In the genomic region with DNA sequence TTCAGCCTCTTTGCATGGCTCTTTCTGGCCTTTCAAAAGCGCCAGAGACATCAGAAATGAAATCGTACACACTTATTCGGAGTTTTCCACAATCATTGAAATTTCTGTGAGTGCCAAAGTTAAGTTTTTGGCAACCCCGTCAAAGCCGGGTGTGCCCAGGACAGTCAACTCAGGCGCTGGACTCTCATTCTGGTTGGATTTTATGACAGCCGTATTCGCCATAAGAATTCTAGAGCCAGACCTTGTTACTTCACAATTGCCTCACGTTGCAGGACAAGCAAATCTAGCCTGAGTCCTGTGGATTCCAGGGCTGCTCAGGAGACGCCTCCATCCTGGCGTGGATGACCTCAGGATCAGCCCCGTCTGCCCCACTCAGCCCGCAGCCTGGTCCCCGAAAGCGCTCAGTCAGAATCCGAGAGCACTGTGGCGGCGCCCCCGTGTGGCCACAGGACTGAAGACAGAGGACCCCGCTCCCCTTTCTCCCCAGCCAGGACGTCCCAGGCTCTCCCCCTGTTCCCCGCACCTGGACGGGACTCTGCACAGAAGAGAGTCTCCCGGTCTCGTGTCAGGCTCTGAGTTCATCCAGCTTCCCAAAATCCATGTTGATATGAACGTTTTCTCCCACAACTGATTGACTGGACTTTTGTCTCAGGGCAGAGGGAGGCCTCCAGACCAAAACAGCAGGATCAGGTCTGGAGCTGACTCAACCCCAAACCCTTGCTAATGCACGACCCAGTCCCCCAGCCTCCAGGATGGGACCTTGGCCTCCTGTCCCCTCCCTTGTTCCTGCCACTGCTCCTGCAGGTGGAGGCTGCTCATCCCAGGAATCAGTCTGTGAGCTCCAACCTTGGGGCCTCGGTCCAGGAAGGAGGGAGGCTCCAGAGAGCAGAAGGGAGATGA, we compare ENCODE assay signal across 8 cellular contexts. TPM values are rescaled to one million over a fixed set of nuclear protein-coding genes. Genes with fewer than 3 reads are reported as not detected.
DNase-seq lines count a peak whose midpoint lies in the region; FAIRE-seq and TF ChIP-seq lines count a peak whose summit lies in the region.

No MANE protein-coding gene starts in this region.

- H3K9ac ChIP-seq in endothelial cell of umbilical vein (replicated peaks; ENCODE audit: extremely low read depth, insufficient read depth, low read length), result no peak overlapping the region

- peaks cover 2% of the 10 kb centered on the region for H3K9me3 ChIP-seq in endothelial cell of umbilical vein (replicated peaks; ENCODE audit: control insufficient read depth, insufficient read depth, low read length)

- peaks cover 6% of the 10 kb centered on the region for H3K9me3 Mint-ChIP-seq in activated CD4-positive, alpha-beta memory T cell treated with anti-CD3 and anti-CD28 coated beads, Interleukin-2, amount 10 ng/mL, durations not matched to agents 7 days and 5 days
- peaks cover 20% of the 10 kb centered on the region for H3K9me3 Mint-ChIP-seq in mesothelial cell of epicardium

- TF ChIP-seq CTCF in endothelial cell of umbilical vein (IDR thresholded peaks at IDR 0.05; ENCODE audit: extremely low read depth in 1 of 2, insufficient read depth in 1 of 2, low read depth in 1 of 2, low read length in 2 of 2) (peak; percentile 85 to 90), mesothelial cell of epicardium (IDR thresholded peaks at IDR 0.05; ENCODE audit: unreplicated experiment) (peak; percentile 65)

- H2AFZ ChIP-seq in endothelial cell of umbilical vein (ENCODE audit: low read depth, low read length), result peak overlapping the region; percentile 37

- TF ChIP-seq POLR2A in endothelial cell of umbilical vein (IDR thresholded peaks at IDR 0.05; ENCODE audit: low read depth, low read length), result no peak

- H3K4me1 ChIP-seq in endothelial cell of umbilical vein (ENCODE audit: control insufficient read depth, extremely low read depth, insufficient read depth, low read length), result no peaks in the 10 kb centered on the region

- dilution Hi-C loops in endothelial cell of umbilical vein (cut with MboI; ENCODE audit: extremely low pct_ligation_motif_present, low sequenced_read_pairs), result no loop called here

- no peak overlapping the region for H3K4me2 ChIP-seq in endothelial cell of umbilical vein (ENCODE audit: insufficient read depth, low read length)

- peaks cover 22 to 40% of the 10 kb centered on the region in 2 experiments for H3K27me3 ChIP-seq in endothelial cell of umbilical vein (ENCODE audit: control insufficient read depth in 2 of 2, insufficient read depth in 2 of 2, low read length in 2 of 2)

- peak; percentile 40 to 80 (median 72) for DNase-seq in stimulated activated naive CD4-positive, alpha-beta T cell (lab: John Stamatoyannopoulos, UW)
- no peak for DNase-seq in stimulated activated naive CD4-positive, alpha-beta T cell treated with Interleukin-2 at 50 U/mL for 16 hours (lab: John Stamatoyannopoulos, UW)
- DNase-seq in NCI-H1105 treated with DMSO at 0.1 percent for 48 hours (lab: John Stamatoyannopoulos, UW) (peak; percentile 14), endothelial cell of umbilical vein (ENCODE audit: low read depth, low spot score) (peak; percentile 56), mesothelial cell of epicardium (ENCODE audit: low spot score in 2 of 2, unreplicated experiment in 2 of 2) (peak; percentile 65 to 82), NCI-H2107 treated with DMSO at 0.1 percent for 48 hours (lab: John Stamatoyannopoulos, UW; ENCODE audit: unreplicated experiment) (no peak)
- DNase-seq in activated CD4-positive, alpha-beta memory T cell treated with anti-CD3 and anti-CD28 coated beads, Interleukin-2, amount 10 ng/mL, durations not matched to agents 7 days and 5 days, result peak; percentile 82
- peak; percentile 95 for DNase-seq in stimulated activated CD8-positive, alpha-beta memory T cell treated with anti-CD3 and anti-CD28 coated beads, Interleukin-4, amount 100 ng/mL, for 48 hours

- BruUV-seq in endothelial cell of umbilical vein (replicated peaks; lab: Mats Ljungman, UMichigan), result no TSS peak

- H3K4me3 Mint-ChIP-seq in activated CD4-positive, alpha-beta memory T cell treated with anti-CD3 and anti-CD28 coated beads, Interleukin-2, amount 10 ng/mL, durations not matched to agents 7 days and 5 days, result no peak overlapping the region
- no peak overlapping the region for H3K4me3 Mint-ChIP-seq in mesothelial cell of epicardium

- intact Hi-C loops in endothelial cell of umbilical vein (cut with micrococcal nuclease), result loop anchor here (1.0 to 5.0 kb wide), 3 partner anchors 42 to 304 kb away; partner anchors contain the start of gene PSORS1C2

- peaks cover 5% of the 10 kb centered on the region for H3K36me3 Mint-ChIP-seq in activated CD4-positive, alpha-beta memory T cell treated with anti-CD3 and anti-CD28 coated beads, Interleukin-2, amount 10 ng/mL, durations not matched to agents 7 days and 5 days (ENCODE audit: low read depth)
- H3K36me3 Mint-ChIP-seq in mesothelial cell of epicardium, result no peaks in the 10 kb centered on the region

- no peak overlapping the region for H3K27ac ChIP-seq in endothelial cell of umbilical vein (ENCODE audit: insufficient read depth, low read depth, low read length)

- POLR2A ChIA-PET in activated CD4-positive, alpha-beta memory T cell treated with anti-CD3 and anti-CD28 coated beads, Interleukin-2, amount 10 ng/mL, durations not matched to agents 7 days and 5 days (lab: Charles Lee), result interaction anchor here (0.7 to 1.3 kb wide), 2 partner anchors 41 to 56 kb away, joined by 3 to 9 read pairs; partner anchors contain the start of gene MICB
- POLR2A ChIA-PET in endothelial cell of umbilical vein (lab: Charles Lee), result no interaction called here

- peaks cover 67% of the 10 kb centered on the region for H3K27me3 Mint-ChIP-seq in activated CD4-positive, alpha-beta memory T cell treated with anti-CD3 and anti-CD28 coated beads, Interleukin-2, amount 10 ng/mL, durations not matched to agents 7 days and 5 days
- H3K27me3 Mint-ChIP-seq in mesothelial cell of epicardium (ENCODE audit: low read depth), result peaks cover 66% of the 10 kb centered on the region

- H3K9me1 ChIP-seq in endothelial cell of umbilical vein (replicated peaks; ENCODE audit: control insufficient read depth, extremely low read depth, insufficient read depth, low read length), result no peaks in the 10 kb centered on the region

- FAIRE-seq in endothelial cell of umbilical vein (lab: Jason Lieb, UNC), result peak; percentile 67

- H3K36me3 ChIP-seq in endothelial cell of umbilical vein (ENCODE audit: control insufficient read depth in 2 of 2, extremely low read depth in 1 of 2, insufficient read depth in 2 of 2, low read length in 2 of 2), result no peaks in the 10 kb centered on the region

- H3K4me1 Mint-ChIP-seq in activated CD4-positive, alpha-beta memory T cell treated with anti-CD3 and anti-CD28 coated beads, Interleukin-2, amount 10 ng/mL, durations not matched to agents 7 days and 5 days, result peaks cover 5% of the 10 kb centered on the region
- H3K4me1 Mint-ChIP-seq in mesothelial cell of epicardium, result no peaks in the 10 kb centered on the region

- H3K27ac Mint-ChIP-seq in activated CD4-positive, alpha-beta memory T cell treated with anti-CD3 and anti-CD28 coated beads, Interleukin-2, amount 10 ng/mL, durations not matched to agents 7 days and 5 days, result no peak overlapping the region
- no peak overlapping the region for H3K27ac Mint-ChIP-seq in mesothelial cell of epicardium

- CTCF ChIA-PET in activated CD4-positive, alpha-beta memory T cell treated with anti-CD3 and anti-CD28 coated beads, Interleukin-2, amount 10 ng/mL, durations not matched to agents 7 days and 5 days (lab: Charles Lee), result interaction anchor here (0.7 to 2.2 kb wide), 14 partner anchors 10 to 826 kb away, joined by 3 to 46 read pairs (median 4); partner anchors contain the start of gene MICA
- CTCF ChIA-PET in endothelial cell of umbilical vein (lab: Charles Lee), result interaction anchor here (1.1 to 2.6 kb wide), 11 partner anchors 10 to 75 kb away, joined by 3 to 84 read pairs (median 4); partner anchors contain the start of gene MICA

- no peaks in the 10 kb centered on the region for H3K79me2 ChIP-seq in endothelial cell of umbilical vein (ENCODE audit: control insufficient read depth, insufficient read depth, low read length)

- H4K20me1 ChIP-seq in endothelial cell of umbilical vein (replicated peaks; ENCODE audit: control insufficient read depth, extremely low read depth, insufficient read depth, low read length), result no peaks in the 10 kb centered on the region

- H3K4me3 ChIP-seq in endothelial cell of umbilical vein (replicated peaks in 1 of 3; ENCODE audit: insufficient read depth in 1 of 3, low read depth in 1 of 3, low read length in 3 of 3), result no peak overlapping the region

TF ChIP-seq in endothelial cell of umbilical vein, 7 proteins besides CTCF, POLR2A, EP300 and RAD21 (continues in another document):
- TF ChIP-seq POLR2AphosphoS5 (IDR thresholded peaks at IDR 0.05; ENCODE audit: insufficient read depth, low read depth, low read length), result no peak
- TF ChIP-seq MYC (IDR thresholded peaks at IDR 0.05; ENCODE audit: low read depth, low read length), result no peak
- TF ChIP-seq JUN (IDR thresholded peaks at IDR 0.05; ENCODE audit: borderline replicate concordance, insufficient read depth, insufficient read length, low read depth), result no peak

RNA-seq across cellular contexts. Expression of gene MICA, which starts 38.2 kb away (rescaled TPM):
- total RNA-seq in activated CD4-positive, alpha-beta memory T cell treated with anti-CD3 and anti-CD28 coated beads, Interleukin-2, amount 10 ng/mL, durations not matched to agents 7 days and 5 days, result 10 to 100 TPM; 12.0 to 12.3 TPM
- 42.5 and 45.2 TPM in 2 replicates for total RNA-seq in endothelial cell of umbilical vein
- 99.3 and 101 TPM in 2 replicates for polyA plus RNA-seq in endothelial cell of umbilical vein
- polyA plus RNA-seq in endothelial cell of umbilical vein (2011; cell fraction: cytosol; rRNA removed), result 90.1 and 96.4 TPM in 2 replicates
- 78.3 and 83.9 TPM in 2 replicates for polyA plus RNA-seq in endothelial cell of umbilical vein (2011; cell fraction: nucleus; rRNA removed)
- 63.2 and 84.8 TPM in 2 replicates for polyA plus RNA-seq in endothelial cell of umbilical vein (2012)
- 78.6 and 95.4 TPM in 2 replicates for polyA minus RNA-seq in endothelial cell of umbilical vein
- polyA minus RNA-seq in endothelial cell of umbilical vein (2011; cell fraction: cytosol; rRNA and poly(A)+ RNA removed), result 19.3 TPM
- 17.1 and 21.6 TPM in 2 replicates for polyA minus RNA-seq in endothelial cell of umbilical vein (2011; cell fraction: nucleus; rRNA and poly(A)+ RNA removed)
- 14.1 to 16.1 TPM (median 15.5 TPM) in 3 replicates for total RNA-seq in mesothelial cell of epicardium

RNA-seq across cellular contexts. Expression of gene MICB, which starts 56.3 kb away (rescaled TPM):
- total RNA-seq in activated CD4-positive, alpha-beta memory T cell treated with anti-CD3 and anti-CD28 coated beads, Interleukin-2, amount 10 ng/mL, durations not matched to agents 7 days and 5 days, result 10 to 100 TPM; 60.8 to 62.9 TPM
- 25.9 and 36.3 TPM in 2 replicates for total RNA-seq in endothelial cell of umbilical vein
- 32.8 and 35.7 TPM in 2 replicates for polyA plus RNA-seq in endothelial cell of umbilical vein
- polyA plus RNA-seq in endothelial cell of umbilical vein (2011; cell fraction: cytosol; rRNA removed), result 23.2 and 24.5 TPM in 2 replicates
- 20.7 and 21.0 TPM in 2 replicates for polyA plus RNA-seq in endothelial cell of umbilical vein (2011; cell fraction: nucleus; rRNA removed)
- 18.4 and 26.2 TPM in 2 replicates for polyA plus RNA-seq in endothelial cell of umbilical vein (2012)
- 36.5 and 43.9 TPM in 2 replicates for polyA minus RNA-seq in endothelial cell of umbilical vein
- 17.6 TPM for polyA minus RNA-seq in endothelial cell of umbilical vein (2011; cell fraction: cytosol; rRNA and poly(A)+ RNA removed)
- polyA minus RNA-seq in endothelial cell of umbilical vein (2011; cell fraction: nucleus; rRNA and poly(A)+ RNA removed), result 8.9 and 9.9 TPM in 2 replicates
- total RNA-seq in mesothelial cell of epicardium, result 0.31 TPM in 1 of 3 replicates, not detected in the others

Comparison
In these comparisons a context has a peak if more than half of its experiments do, and no peak if none do; other contexts are left out.
1. DNase-seq: peak in stimulated activated naive CD4-positive, alpha-beta T cell (6 of 6), NCI-H1105 treated with DMSO at 0.1 percent for 48 hours (single experiment), activated CD4-positive, alpha-beta memory T cell treated with anti-CD3 and anti-CD28 coated beads, Interleukin-2, amount 10 ng/mL, durations not matched to agents 7 days and 5 days (single experiment), endothelial cell of umbilical vein (single experiment), mesothelial cell of epicardium (2 of 2) and stimulated activated CD8-positive, alpha-beta memory T cell treated with anti-CD3 and anti-CD28 coated beads, Interleukin-4, amount 100 ng/mL, for 48 hours (single experiment); none in stimulated activated naive CD4-positive, alpha-beta T cell treated with Interleukin-2 at 50 U/mL for 16 hours (single experiment) and NCI-H2107 treated with DMSO at 0.1 percent for 48 hours (single experiment).
2. RNA of gene MICB, which starts 56.3 kb away (total RNA-seq): 60.8 to 62.9 TPM in activated CD4-positive, alpha-beta memory T cell treated with anti-CD3 and anti-CD28 coated beads, Interleukin-2, amount 10 ng/mL, durations not matched to agents 7 days and 5 days and 25.9 to 36.3 TPM in endothelial cell of umbilical vein; 0.31 TPM in mesothelial cell of epicardium; every median in the first group is over 10 times any median in the second.